In genomic region chr2:113311781-113312180, GRCh38 we compare ENCODE assay signal across 7 cellular contexts. TPM values are rescaled to one million over a fixed set of nuclear protein-coding genes. Genes with fewer than 3 reads are reported as not detected.
DNase-seq lines count a peak whose midpoint lies in the region; TF ChIP-seq lines count a peak whose summit lies in the region.
"Not testable (repeated sequence)": the region's sequence is repeated elsewhere in the genome, so short reads cannot be mapped to it uniquely, and the experiment has no call there.

No MANE protein-coding gene starts in this region.

- TF ChIP-seq CTCF in choroid plexus epithelial cell (conservative IDR thresholded peaks at IDR 0.05; ENCODE audit: low read depth, low read length); fibroblast of mammary gland (conservative IDR thresholded peaks at IDR 0.05; ENCODE audit: control insufficient read depth, insufficient read depth, low read depth, low read length): not testable (repeated sequence)

- not testable (repeated sequence) for H3K4me3 ChIP-seq in SJCRH30; choroid plexus epithelial cell (ENCODE audit: low read depth, low read length); fibroblast of mammary gland (ENCODE audit: control insufficient read depth, low read depth, low read length); skeletal muscle cell (ENCODE audit: low read depth, low read length)

- not testable (repeated sequence) for H3K36me3 ChIP-seq in SJCRH30

- H3K27ac ChIP-seq in SJCRH30: not testable (repeated sequence)

- not testable (repeated sequence) for H3K27me3 ChIP-seq in SJCRH30

- H3K9me3 ChIP-seq in SJCRH30 (replicated peaks): not testable (repeated sequence)

- peaks cover 38% of the 10 kb centered on the region for H3K4me1 ChIP-seq in SJCRH30

- DNase-seq in LHCN-M2 (ENCODE audit: low read depth) (peak; percentile 86), SJCRH30 (peak; percentile 22 to 56), choroid plexus epithelial cell (ENCODE audit: low read depth) (peak; percentile 12), fibroblast of mammary gland (ENCODE audit: low read depth) (peak; percentile 60), left kidney (ENCODE audit: low read depth, low spot score) (peak; percentile 29), skeletal muscle cell (ENCODE audit: low read depth) (peak; percentile 54), stromal cell of bone marrow (ENCODE audit: low read depth) (peak; percentile 56)

RNA-seq across cellular contexts. Expression of gene PAX8, which starts 33.1 kb away (rescaled TPM):
- total RNA-seq in LHCN-M2 (2014; rRNA removed): 2.3 and 4.2 TPM in 2 replicates
- polyA plus RNA-seq in LHCN-M2 (2012): 12.6 TPM
- 0.99 and 1.3 TPM in 2 replicates for total RNA-seq in SJCRH30 (2014; rRNA removed; shearing (Covaris generic))

Comparison
In these comparisons a context has a peak if more than half of its experiments do, and no peak if none do; other contexts are left out.
1. DNase-seq: peak in every context shown above with its lines; median percentile 86 in LHCN-M2; 60 in fibroblast of mammary gland; 56 in stromal cell of bone marrow; 54 in skeletal muscle cell; 39 in SJCRH30; 29 in left kidney; 12 in choroid plexus epithelial cell.